ENCODE assay signal across 13 cellular contexts in genomic region chr4:147786531-147786930, GRCh38. TPM values are rescaled to one million over a fixed set of nuclear protein-coding genes. Genes with fewer than 3 reads are reported as not detected.
DNase-seq lines count a peak whose midpoint lies in the region; ATAC-seq and TF ChIP-seq lines count a peak whose summit lies in the region.
"Had no signal": no experiment of that assay in that cellular context is flagged by ENCODE, and none has a peak within 500 bp of the region (broad histone marks: within the 10 kb centered on the region; RNA-seq: fewer than 3 reads in every experiment).

No MANE protein-coding gene starts in this region.

- DNase-seq in Right ventricle myocardium inferior (ENCODE audit: missing footprints) (no peak), cardiac septum (ENCODE audit: low spot score) (no peak), glutamatergic neuron (no peak), nephron progenitor cell (no peak), type B pancreatic cell (ENCODE audit: extremely low spot score, unreplicated experiment) (no peak), kidney glomerular epithelial cell (lab: John Stamatoyannopoulos, UW) (no peak), ecto neural progenitor cell (ENCODE audit: low spot score) (no peak)
- DNase-seq: activated CD4-positive, alpha-beta T cell treated with anti-CD3 and anti-CD28 coated beads for 1 hour; NCI-H1417 treated with DMSO at 0.1 percent for 48 hours; NCI-H748 treated with DMSO at 0.1 percent for 48 hours; stimulated activated CD4-positive, alpha-beta T cell treated with anti-CD3 and anti-CD28 coated beads, Interleukin-1b, Interleukin-23, amount 100 ng/mL, for 48 hours; T-helper 9 cell had no signal

- H3K36me3 Mint-ChIP-seq in glutamatergic neuron (ENCODE audit: unreplicated experiment) (no peaks in the 10 kb centered on the region), nephron progenitor cell (ENCODE audit: low read depth) (no peaks in the 10 kb centered on the region), type B pancreatic cell (no peaks in the 10 kb centered on the region)

- TF ChIP-seq CTCF in glutamatergic neuron (IDR thresholded peaks at IDR 0.05; ENCODE audit: partially characterized antibody, unreplicated experiment) (no peak), nephron progenitor cell (IDR thresholded peaks at IDR 0.05) (no peak), type B pancreatic cell (conservative IDR thresholded peaks at IDR 0.05) (no peak)

- H3K9me3 Mint-ChIP-seq in glutamatergic neuron (ENCODE audit: unreplicated experiment) (no peaks in the 10 kb centered on the region), nephron progenitor cell (no peaks in the 10 kb centered on the region), type B pancreatic cell (no peaks in the 10 kb centered on the region)

- intact Hi-C loops in Right ventricle myocardium inferior (cut with DNase I) (loop anchor here (5.0 kb wide), 1 partner anchor 54 kb away; the partner anchor contains the start of gene ARHGAP10), cardiac septum (cut with DNase I) (no loop called here)

- H3K27ac Mint-ChIP-seq in glutamatergic neuron (ENCODE audit: unreplicated experiment) (peak overlapping the region; percentile 84), nephron progenitor cell (peak overlapping the region; percentile 87), type B pancreatic cell (peak overlapping the region; percentile 75)

- peaks cover 5% of the 10 kb centered on the region for H3K27me3 Mint-ChIP-seq in glutamatergic neuron (ENCODE audit: unreplicated experiment)
- peaks cover 3% of the 10 kb centered on the region for H3K27me3 Mint-ChIP-seq in nephron progenitor cell (ENCODE audit: low read depth, poor library complexity)
- no peaks in the 10 kb centered on the region for H3K27me3 Mint-ChIP-seq in type B pancreatic cell

- ATAC-seq in Right ventricle myocardium inferior (peak; percentile 4), HG03175 (IDR thresholded peaks at IDR 0.05; ENCODE audit: unreplicated experiment) (no peak)

- H3K4me3 Mint-ChIP-seq in glutamatergic neuron (ENCODE audit: unreplicated experiment) (peak overlapping the region; percentile 19), nephron progenitor cell (no peak overlapping the region), type B pancreatic cell (peak overlapping the region; percentile 17)

- peaks cover 33% of the 10 kb centered on the region for H3K4me1 Mint-ChIP-seq in glutamatergic neuron (ENCODE audit: low read depth, unreplicated experiment)
- peaks cover 52% of the 10 kb centered on the region for H3K4me1 Mint-ChIP-seq in nephron progenitor cell
- peaks cover 44% of the 10 kb centered on the region for H3K4me1 Mint-ChIP-seq in type B pancreatic cell (ENCODE audit: unreplicated experiment)

RNA-seq across cellular contexts. Expression of gene ARHGAP10, which starts 54.6 kb away (rescaled TPM):
- total RNA-seq in Right ventricle myocardium inferior, result 71.8 TPM
- 41.8 TPM for total RNA-seq in cardiac septum
- total RNA-seq in glutamatergic neuron (ENCODE audit: unreplicated experiment), result 19.7 TPM
- 25.2 and 25.5 TPM in 2 replicates for total RNA-seq in type B pancreatic cell (ENCODE audit: low replicate concordance)
